8 cellular contexts compared by ENCODE assay signal in the genomic region with DNA sequence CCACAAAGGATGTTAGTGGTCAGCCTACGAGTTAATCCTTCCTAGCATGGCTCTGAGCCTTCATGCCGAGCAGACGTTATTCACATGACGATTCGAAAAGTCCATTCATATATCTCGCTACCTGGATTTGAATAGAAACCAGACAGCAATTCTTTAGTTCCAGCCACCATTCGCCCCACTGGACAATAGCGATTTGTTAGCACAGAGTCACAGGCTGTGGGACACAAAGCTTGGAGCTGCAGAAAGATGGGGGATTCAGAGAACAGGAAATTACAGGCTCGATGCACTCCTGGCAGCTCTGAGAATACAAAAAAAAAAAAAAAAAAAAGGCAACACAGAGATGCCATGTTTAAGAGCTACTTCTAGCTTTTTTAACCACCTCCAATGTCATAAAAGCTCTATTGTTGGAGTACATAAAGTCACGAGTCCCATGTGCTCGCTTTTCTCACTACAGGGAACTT.
DNase-seq lines count a peak whose midpoint lies in the region; ATAC-seq, FAIRE-seq and TF ChIP-seq lines count a peak whose summit lies in the region.

No MANE protein-coding gene starts in this region.

- TF ChIP-seq POLR2A in endothelial cell of umbilical vein (IDR thresholded peaks at IDR 0.05; ENCODE audit: low read depth, low read length) = peak; percentile 78

- H3K9me3 Mint-ChIP-seq in T-cell (no peaks in the 10 kb centered on the region), naive B cell (no peaks in the 10 kb centered on the region)
- no peaks in the 10 kb centered on the region for H3K9me3 Mint-ChIP-seq in stimulated activated memory B cell treated with anti-CD40 and anti-IgM and Interleukin-4, amounts not matched to agents 10 μg/mL and 1 μg/mL and 100 μg/mL, for 72 hours

- POLR2A ChIA-PET in T-cell (lab: Charles Lee) (interaction anchor here (0.6 to 0.7 kb wide), 4 partner anchors 10 to 1384 kb away, joined by 3 to 11 read pairs (median 4); no protein-coding TSS in a partner anchor), endothelial cell of umbilical vein (lab: Charles Lee) (interaction anchor here (0.6 to 1.4 kb wide), 2 partner anchors 61 to 211 kb away, joined by 3 read pairs; no protein-coding TSS in a partner anchor)

- intact Hi-C loops in endothelial cell of umbilical vein (cut with micrococcal nuclease) = loop anchor here (5.0 kb wide), 1 partner anchor 282 kb away; a partner anchor contains a TSS

- ATAC-seq in T-cell (replicated peaks in 1 of 4) = no peak
- ATAC-seq in naive B cell (ENCODE audit: low read depth in 2 of 2) = no peak
- no peak for ATAC-seq in stimulated activated memory B cell treated with anti-CD40 and anti-IgM and Interleukin-4, amounts not matched to agents 10 μg/mL and 1 μg/mL and 100 μg/mL, for 72 hours

- dilution Hi-C loops in endothelial cell of umbilical vein (cut with MboI; ENCODE audit: extremely low pct_ligation_motif_present, low sequenced_read_pairs) = no loop called here

- H3K4me3 ChIP-seq in endothelial cell of umbilical vein (replicated peaks in 1 of 3; ENCODE audit: insufficient read depth in 1 of 3, low read depth in 1 of 3, low read length in 3 of 3) = peak overlapping the region; percentile 53 to 100 (median 96)

- DNase-seq in ELF-1 (ENCODE audit: low read depth, low spot score) (peak; percentile 63), LoVo (ENCODE audit: low spot score) (peak; percentile 27), T-cell (peak in 2 of 34 experiments; percentile 2 to 7), endothelial cell of umbilical vein (ENCODE audit: low read depth, low spot score) (peak; percentile 87), naive B cell (peak; percentile 14), SKM-1 treated with dmso at 0.1 percent for 144 hours (lab: John Stamatoyannopoulos, UW; ENCODE audit: unreplicated experiment) (no peak)
- no peak for DNase-seq in stimulated activated CD4-positive, alpha-beta T cell treated with anti-CD3 and anti-CD28 coated beads, Interleukin-4, amount 100 ng/mL, for 4 hours

- H3K27me3 Mint-ChIP-seq in T-cell (peaks cover 3 to 16% of the 10 kb centered on the region in 2 donors), naive B cell (no peaks in the 10 kb centered on the region)
- H3K27me3 Mint-ChIP-seq in stimulated activated memory B cell treated with anti-CD40 and anti-IgM and Interleukin-4, amounts not matched to agents 10 μg/mL and 1 μg/mL and 100 μg/mL, for 72 hours = peaks cover 14% of the 10 kb centered on the region

- peaks cover 28 to 35% (median 31%) of the 10 kb centered on the region in 3 donors for H3K4me1 Mint-ChIP-seq in T-cell
- peaks cover 12 to 37% (median 14%) of the 10 kb centered on the region in 3 donors for H3K4me1 Mint-ChIP-seq in naive B cell
- H3K4me1 Mint-ChIP-seq in stimulated activated memory B cell treated with anti-CD40 and anti-IgM and Interleukin-4, amounts not matched to agents 10 μg/mL and 1 μg/mL and 100 μg/mL, for 72 hours = peaks cover 18% of the 10 kb centered on the region

- H3K27me3 ChIP-seq in endothelial cell of umbilical vein (ENCODE audit: control insufficient read depth in 2 of 2, insufficient read depth in 2 of 2, low read length in 2 of 2) = no peaks in the 10 kb centered on the region

- H3K79me2 ChIP-seq in endothelial cell of umbilical vein (ENCODE audit: control insufficient read depth, insufficient read depth, low read length) = peaks cover 49% of the 10 kb centered on the region

- CTCF ChIA-PET in T-cell (lab: Charles Lee) = interaction anchor here (0.5 to 1.2 kb wide), 5 partner anchors 10 to 1952 kb away, joined by 3 to 10 read pairs (median 3); no protein-coding TSS in a partner anchor
- CTCF ChIA-PET in endothelial cell of umbilical vein (lab: Charles Lee) = interaction anchor here (0.6 to 5.1 kb wide), 9 partner anchors 14 to 193 kb away, joined by 3 to 59 read pairs (median 5); a partner anchor contains a TSS

- H2AFZ ChIP-seq in endothelial cell of umbilical vein (ENCODE audit: low read depth, low read length) = no peak overlapping the region

- peaks cover 51% of the 10 kb centered on the region for H3K4me1 ChIP-seq in endothelial cell of umbilical vein (ENCODE audit: control insufficient read depth, extremely low read depth, insufficient read depth, low read length)

- H3K9me1 ChIP-seq in endothelial cell of umbilical vein (replicated peaks; ENCODE audit: control insufficient read depth, extremely low read depth, insufficient read depth, low read length) = no peaks in the 10 kb centered on the region

- H3K4me2 ChIP-seq in endothelial cell of umbilical vein (ENCODE audit: insufficient read depth, low read length) = peak overlapping the region; percentile 100

- BruUV-seq in endothelial cell of umbilical vein (replicated peaks; lab: Mats Ljungman, UMichigan) = no TSS peak

- H3K27ac Mint-ChIP-seq in T-cell (peak overlapping the region in 1 of 2 donors; percentile 61), naive B cell (peak overlapping the region in 3 of 6 donors; percentile 65 to 78 (median 76))
- no peak overlapping the region for H3K27ac Mint-ChIP-seq in stimulated activated memory B cell treated with anti-CD40 and anti-IgM and Interleukin-4, amounts not matched to agents 10 μg/mL and 1 μg/mL and 100 μg/mL, for 72 hours

- no peaks in the 10 kb centered on the region for H3K36me3 ChIP-seq in endothelial cell of umbilical vein (ENCODE audit: control insufficient read depth in 2 of 2, extremely low read depth in 1 of 2, insufficient read depth in 2 of 2, low read length in 2 of 2)

- no peaks in the 10 kb centered on the region for H3K9me3 ChIP-seq in endothelial cell of umbilical vein (replicated peaks; ENCODE audit: control insufficient read depth, insufficient read depth, low read length)

- peak overlapping the region; percentile 98 for H3K27ac ChIP-seq in endothelial cell of umbilical vein (ENCODE audit: insufficient read depth, low read depth, low read length)

- no peaks in the 10 kb centered on the region for H4K20me1 ChIP-seq in endothelial cell of umbilical vein (replicated peaks; ENCODE audit: control insufficient read depth, extremely low read depth, insufficient read depth, low read length)

- H3K36me3 Mint-ChIP-seq in T-cell (no peaks in the 10 kb centered on the region), naive B cell (no peaks in the 10 kb centered on the region)
- no peaks in the 10 kb centered on the region for H3K36me3 Mint-ChIP-seq in stimulated activated memory B cell treated with anti-CD40 and anti-IgM and Interleukin-4, amounts not matched to agents 10 μg/mL and 1 μg/mL and 100 μg/mL, for 72 hours

- peak overlapping the region; percentile 100 for H3K9ac ChIP-seq in endothelial cell of umbilical vein (replicated peaks; ENCODE audit: extremely low read depth, insufficient read depth, low read length)

- peak overlapping the region; percentile 67 to 88 (median 88) for H3K4me3 Mint-ChIP-seq in T-cell
- peak overlapping the region; percentile 93 to 99 (median 96) for H3K4me3 Mint-ChIP-seq in naive B cell
- H3K4me3 Mint-ChIP-seq in stimulated activated memory B cell treated with anti-CD40 and anti-IgM and Interleukin-4, amounts not matched to agents 10 μg/mL and 1 μg/mL and 100 μg/mL, for 72 hours = no peak overlapping the region

- TF ChIP-seq CTCF in endothelial cell of umbilical vein (IDR thresholded peaks at IDR 0.05; ENCODE audit: extremely low read depth in 1 of 2, insufficient read depth in 1 of 2, low read depth in 1 of 2, low read length in 2 of 2) = no peak

- FAIRE-seq in endothelial cell of umbilical vein (lab: Jason Lieb, UNC) = peak; percentile 52

TF ChIP-seq in endothelial cell of umbilical vein, 7 proteins besides CTCF, POLR2A, EP300 and RAD21:
- peak; percentile 70 for TF ChIP-seq POLR2AphosphoS5 (IDR thresholded peaks at IDR 0.05; ENCODE audit: insufficient read depth, low read depth, low read length)
- no peak for TF ChIP-seq JUN (IDR thresholded peaks at IDR 0.05; ENCODE audit: borderline replicate concordance, insufficient read depth, insufficient read length, low read depth)
- TF ChIP-seq, protein P1, sequence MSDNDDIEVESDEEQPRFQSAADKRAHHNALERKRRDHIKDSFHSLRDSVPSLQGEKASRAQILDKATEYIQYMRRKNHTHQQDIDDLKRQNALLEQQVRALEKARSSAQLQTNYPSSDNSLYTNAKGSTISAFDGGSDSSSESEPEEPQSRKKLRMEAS (IDR thresholded peaks at IDR 0.05; ENCODE audit: insufficient read depth, insufficient read length) = no peak
- TF ChIP-seq MYC (IDR thresholded peaks at IDR 0.05; ENCODE audit: low read depth, low read length) = no peak
- no peak for TF ChIP-seq GATA2 (IDR thresholded peaks at IDR 0.05; ENCODE audit: insufficient read depth, insufficient read length, low read depth, low read length)
- TF ChIP-seq FOS (IDR thresholded peaks at IDR 0.05; ENCODE audit: borderline replicate concordance, insufficient read depth, low read length) = no peak

Comparison
In these comparisons a context has a peak if more than half of its experiments do, and no peak if none do; other contexts are left out.
1. DNase-seq: peak in ELF-1 (single experiment), LoVo (single experiment), endothelial cell of umbilical vein (single experiment) and naive B cell (single experiment); none in SKM-1 treated with dmso at 0.1 percent for 144 hours (single experiment) and stimulated activated CD4-positive, alpha-beta T cell treated with anti-CD3 and anti-CD28 coated beads, Interleukin-4, amount 100 ng/mL, for 4 hours (0 of 2).